In genomic region chr4:186030795-186031194, GRCh38 we compare ENCODE assay signal across 13 cellular contexts. TPM values are rescaled to one million over a fixed set of nuclear protein-coding genes. Genes with fewer than 3 reads are reported as not detected.
DNase-seq lines count a peak whose midpoint lies in the region; TF ChIP-seq lines count a peak whose summit lies in the region.
"Had no signal": no experiment of that assay in that cellular context is flagged by ENCODE, and none has a peak within 500 bp of the region (broad histone marks: within the 10 kb centered on the region; RNA-seq: fewer than 3 reads in every experiment).

No MANE protein-coding gene starts in this region.

- DNase-seq in H9 = no peak
- no peak for DNase-seq in mesothelial cell of epicardium (ENCODE audit: low spot score in 2 of 2, unreplicated experiment in 2 of 2)
- no peak for DNase-seq in mesendoderm
- DNase-seq in cortex of kidney (lab: John Stamatoyannopoulos, UW) = no peak
- no peak for DNase-seq in activated T-helper 2 cell treated with anti-CD3 and anti-CD28 coated beads, Interferon-gamma antibody, Interleukin-2, Interleukin-4, amounts not matched to agents 10 μg/mL and 5 μg/mL and 100 μg/mL, durations not matched to agents 14 hours and 24 hours and 36 hours (ENCODE audit: low spot score)
- no peak for DNase-seq in DMS 273 (lab: John Stamatoyannopoulos, UW; ENCODE audit: unreplicated experiment)
- DNase-seq: activated gamma-delta T cell treated with Interleukin-2 at 50 U/mL for 16 hours; effector CD8-positive, alpha-beta T cell; midbrain; stimulated activated CD4-positive, alpha-beta T cell treated with anti-CD3 and anti-CD28 coated beads, Interleukin-4, amount 100 ng/mL, for 1 hour had no signal

- H4K5ac ChIP-seq in H9 (ENCODE audit: insufficient read length, low read depth, low read length) = no peak overlapping the region
- H4K5ac ChIP-seq in mesendoderm (ENCODE audit: low read length) = no peak overlapping the region

- H4K8ac ChIP-seq in H9 (replicated peaks; ENCODE audit: insufficient read length, low read depth, low read length) (no peak overlapping the region), mesendoderm (ENCODE audit: low read depth, low read length) (no peak overlapping the region)

- H3K23ac ChIP-seq in H9 (ENCODE audit: insufficient read length, low read depth, low read length) = no peak overlapping the region
- H3K23ac ChIP-seq in mesendoderm (ENCODE audit: low read length) = no peak overlapping the region

- H3K27me3 ChIP-seq in H9 (ENCODE audit: insufficient read depth, low read length) = no peaks in the 10 kb centered on the region
- peaks cover 2% of the 10 kb centered on the region for H3K27me3 ChIP-seq in skeletal muscle satellite cell (ENCODE audit: control insufficient read depth, insufficient read depth, low read length)
- H3K27me3 ChIP-seq in mesendoderm (ENCODE audit: insufficient read depth, low read length, poor library complexity) = no peaks in the 10 kb centered on the region

- H3K14ac ChIP-seq in H9 (ENCODE audit: insufficient read depth, low read length) = no peak overlapping the region

- H3K4ac ChIP-seq in H9 (ENCODE audit: low read depth, low read length) (no peak overlapping the region), mesendoderm (ENCODE audit: low read depth, low read length) (no peak overlapping the region)

- H2AFZ ChIP-seq in H9 (ENCODE audit: low read length) = no peak overlapping the region

- H3K18ac ChIP-seq in H9 (ENCODE audit: insufficient read length, low read depth, low read length) = no peak overlapping the region
- no peak overlapping the region for H3K18ac ChIP-seq in mesendoderm (ENCODE audit: low read length)

- TF ChIP-seq CTCF in H9 (conservative IDR thresholded peaks at IDR 0.05) (no peak), brain (conservative IDR thresholded peaks at IDR 0.05) (no peak), mesothelial cell of epicardium (IDR thresholded peaks at IDR 0.05; ENCODE audit: unreplicated experiment) (no peak)

- H3K79me1 ChIP-seq in H9 (ENCODE audit: insufficient read depth, low read depth, low read length, poor library complexity, severe bottlenecking) (no peaks in the 10 kb centered on the region), mesendoderm (ENCODE audit: low read length) (no peaks in the 10 kb centered on the region)

- H3K9ac ChIP-seq in H9 (ENCODE audit: extremely low read depth, insufficient read length, low read length) = no peak overlapping the region
- peak overlapping the region; percentile 29 for H3K9ac ChIP-seq in skeletal muscle satellite cell (ENCODE audit: low read depth, low read length)
- no peak overlapping the region for H3K9ac ChIP-seq in mesendoderm (ENCODE audit: low read length)

- intact Hi-C loops in activated T-helper 2 cell treated with anti-CD3 and anti-CD28 coated beads, Interferon-gamma antibody, Interleukin-2, Interleukin-4, amounts not matched to agents 10 μg/mL and 5 μg/mL and 100 μg/mL, durations not matched to agents 14 hours and 24 hours and 36 hours (cut with micrococcal nuclease) = no loop called here

- H3K27ac Mint-ChIP-seq in H9 (peak overlapping the region; percentile 0 to 94 (median 22); a peak in 5 of 7 replicates), brain (peak overlapping the region; percentile 87 to 99 (median 95)), mesothelial cell of epicardium (peak overlapping the region; percentile 78)
- H3K27ac Mint-ChIP-seq in activated T-helper 2 cell treated with anti-CD3 and anti-CD28 coated beads, Interferon-gamma antibody, Interleukin-2, Interleukin-4, amounts not matched to agents 10 μg/mL and 5 μg/mL and 100 μg/mL, durations not matched to agents 14 hours and 24 hours and 36 hours = no peak overlapping the region
- H3K27ac Mint-ChIP-seq: progenitor cell of endocrine pancreas had no signal

- no peak overlapping the region for H4K91ac ChIP-seq in H9 (ENCODE audit: insufficient read length, low read depth, low read length)

- H2BK5ac ChIP-seq in H9 (ENCODE audit: insufficient read length, low read length) (no peak overlapping the region), mesendoderm (ENCODE audit: low read length) (no peak overlapping the region)

- H2AK5ac ChIP-seq in H9 (ENCODE audit: insufficient read length, low read length) (no peak overlapping the region), mesendoderm (ENCODE audit: low read length) (no peak overlapping the region)

- H3K4me3 Mint-ChIP-seq in H9 = peak overlapping the region; percentile 19 to 30; a peak in 1 of 5 replicates
- H3K4me3 Mint-ChIP-seq in brain = peak overlapping the region in 4 of 5 experiments; percentile 15 to 81 (median 74)
- no peak overlapping the region for H3K4me3 Mint-ChIP-seq in mesothelial cell of epicardium
- H3K4me3 Mint-ChIP-seq in activated T-helper 2 cell treated with anti-CD3 and anti-CD28 coated beads, Interferon-gamma antibody, Interleukin-2, Interleukin-4, amounts not matched to agents 10 μg/mL and 5 μg/mL and 100 μg/mL, durations not matched to agents 14 hours and 24 hours and 36 hours (ENCODE audit: low read depth) = no peak overlapping the region

- H3K9me3 ChIP-seq in H9 (ENCODE audit: control insufficient read depth, low read depth, low read length) (peaks cover 17% of the 10 kb centered on the region), skeletal muscle satellite cell (replicated peaks; ENCODE audit: low read length) (peaks cover 5% of the 10 kb centered on the region)

- H2BK15ac ChIP-seq in H9 (ENCODE audit: low read depth, low read length) (no peak overlapping the region), mesendoderm (replicated peaks; ENCODE audit: low read depth) (no peak overlapping the region)

- no peaks in the 10 kb centered on the region for H3K23me2 ChIP-seq in H9 (ENCODE audit: insufficient read length, low read depth, low read length, poor library complexity, severe bottlenecking)

- H3K9me3 Mint-ChIP-seq in H9 (peaks cover 49% of the 10 kb centered on the region in 2 experiments), brain (peaks cover 13 to 44% (median 31%) of the 10 kb centered on the region in 5 experiments), mesothelial cell of epicardium (peaks cover 23% of the 10 kb centered on the region)
- no peaks in the 10 kb centered on the region for H3K9me3 Mint-ChIP-seq in activated T-helper 2 cell treated with anti-CD3 and anti-CD28 coated beads, Interferon-gamma antibody, Interleukin-2, Interleukin-4, amounts not matched to agents 10 μg/mL and 5 μg/mL and 100 μg/mL, durations not matched to agents 14 hours and 24 hours and 36 hours

- no CpG with 5 or more reads among the region's 3 CpGs for WGBS in H9 (ENCODE audit: extremely low coverage, insufficient read length, low lambda C conversion rate)
- no CpG with 5 or more reads among the region's 3 CpGs for WGBS in mesendoderm (ENCODE audit: extremely low coverage, insufficient coverage, low lambda C conversion rate)

- peaks cover 20 to 57% (median 40%) of the 10 kb centered on the region in 3 experiments for H3K36me3 Mint-ChIP-seq in H9 (ENCODE audit: insufficient read depth in 1 of 3, low read depth in 3 of 3)
- H3K36me3 Mint-ChIP-seq in brain = peaks cover 9% of the 10 kb centered on the region
- peaks cover 9% of the 10 kb centered on the region for H3K36me3 Mint-ChIP-seq in mesothelial cell of epicardium
- no peaks in the 10 kb centered on the region for H3K36me3 Mint-ChIP-seq in activated T-helper 2 cell treated with anti-CD3 and anti-CD28 coated beads, Interferon-gamma antibody, Interleukin-2, Interleukin-4, amounts not matched to agents 10 μg/mL and 5 μg/mL and 100 μg/mL, durations not matched to agents 14 hours and 24 hours and 36 hours (ENCODE audit: low read depth)

- no peak overlapping the region for H2BK20ac ChIP-seq in H9 (ENCODE audit: low read depth, low read length, poor library complexity, severe bottlenecking)

- H2BK12ac ChIP-seq in H9 (ENCODE audit: insufficient read length, low read depth, low read length) = no peak overlapping the region

- H3K27me3 Mint-ChIP-seq in H9 (ENCODE audit: low read depth) (no peaks in the 10 kb centered on the region; the same call in 1 of the 2 replicates), brain (no peaks in the 10 kb centered on the region), mesothelial cell of epicardium (ENCODE audit: low read depth) (no peaks in the 10 kb centered on the region)
- peaks cover 3% of the 10 kb centered on the region for H3K27me3 Mint-ChIP-seq in activated T-helper 2 cell treated with anti-CD3 and anti-CD28 coated beads, Interferon-gamma antibody, Interleukin-2, Interleukin-4, amounts not matched to agents 10 μg/mL and 5 μg/mL and 100 μg/mL, durations not matched to agents 14 hours and 24 hours and 36 hours (ENCODE audit: low read depth)

- no peak overlapping the region for H3K27ac ChIP-seq in H9 (ENCODE audit: insufficient read length, low read depth, low read length)
- no peak overlapping the region for H3K27ac ChIP-seq in mesendoderm (ENCODE audit: low read depth, low read length)

- no peak overlapping the region for H3K4me3 ChIP-seq in skeletal muscle satellite cell (ENCODE audit: low read length)
- no peak overlapping the region for H3K4me3 ChIP-seq in mesendoderm (ENCODE audit: low read length)

- no peak overlapping the region for H3K4me2 ChIP-seq in H9 (ENCODE audit: insufficient read depth, insufficient read length, low read length)
- peak overlapping the region; percentile 72 for H3K4me2 ChIP-seq in skeletal muscle satellite cell (ENCODE audit: low read length)
- no peak overlapping the region for H3K4me2 ChIP-seq in mesendoderm (ENCODE audit: low read length)

- no peaks in the 10 kb centered on the region for H3K79me2 ChIP-seq in H9 (ENCODE audit: insufficient read depth, low read length)
- no peaks in the 10 kb centered on the region for H3K79me2 ChIP-seq in mesendoderm (ENCODE audit: control insufficient read depth, insufficient read depth, low read length)

- H2BK120ac ChIP-seq in H9 (ENCODE audit: low read depth, low read length, poor library complexity, severe bottlenecking) (no peak overlapping the region), mesendoderm (ENCODE audit: low read depth, low read length) (no peak overlapping the region)

- no peak overlapping the region for H3T11ph ChIP-seq in H9 (ENCODE audit: low read length)

- H4K20me1 ChIP-seq in H9 (ENCODE audit: control insufficient read depth, insufficient read depth, insufficient read length) = no peaks in the 10 kb centered on the region

- no peak overlapping the region for H3K56ac ChIP-seq in H9 (ENCODE audit: insufficient read length, low read depth, low read length)
- H3K56ac ChIP-seq in mesendoderm (ENCODE audit: low read length) = no peak overlapping the region

- no peaks in the 10 kb centered on the region for H3K36me3 ChIP-seq in skeletal muscle satellite cell (ENCODE audit: insufficient read depth, low read length)
- H3K36me3 ChIP-seq in mesendoderm (ENCODE audit: control insufficient read depth, insufficient read depth, low read length) = no peaks in the 10 kb centered on the region

- peaks cover 20% of the 10 kb centered on the region; the same call in 1 of the 2 replicates for H3K4me1 ChIP-seq in H9 (ENCODE audit: insufficient read depth, low read length)
- H3K4me1 ChIP-seq in skeletal muscle satellite cell (ENCODE audit: control insufficient read depth, insufficient read depth, low read length) = peaks cover 21% of the 10 kb centered on the region
- peaks cover 13% of the 10 kb centered on the region for H3K4me1 ChIP-seq in mesendoderm (ENCODE audit: control insufficient read depth, low read depth, low read length)

- peaks cover 49 to 52% of the 10 kb centered on the region in 2 experiments for H3K4me1 Mint-ChIP-seq in H9
- H3K4me1 Mint-ChIP-seq in brain = peaks cover 38% of the 10 kb centered on the region
- peaks cover 26% of the 10 kb centered on the region for H3K4me1 Mint-ChIP-seq in mesothelial cell of epicardium
- no peaks in the 10 kb centered on the region for H3K4me1 Mint-ChIP-seq in activated T-helper 2 cell treated with anti-CD3 and anti-CD28 coated beads, Interferon-gamma antibody, Interleukin-2, Interleukin-4, amounts not matched to agents 10 μg/mL and 5 μg/mL and 100 μg/mL, durations not matched to agents 14 hours and 24 hours and 36 hours (ENCODE audit: low read depth)

RNA-seq across cellular contexts. Expression of gene TLR3, which starts 38.2 kb away (rescaled TPM):
- total RNA-seq in H9 (2021) = 0.92 and 0.97 TPM in 2 replicates
- 0.36 TPM for polyA plus RNA-seq in brain (ENCODE audit: insufficient read depth, low read depth, low replicate concordance)
- 9.1 to 9.3 TPM (median 9.2 TPM) in 3 replicates for total RNA-seq in mesothelial cell of epicardium
- 3.7 and 6.1 TPM in 2 replicates for total RNA-seq in skeletal muscle satellite cell (2012; rRNA removed)
- polyA plus RNA-seq in mesendoderm (2013, experiment 1 of 2) = 0.63 TPM
- polyA plus RNA-seq in mesendoderm (2013, experiment 2 of 2) = 0.59 TPM
- not detected in 2 replicates for total RNA-seq in activated T-helper 2 cell treated with anti-CD3 and anti-CD28 coated beads, Interferon-gamma antibody, Interleukin-2, Interleukin-4, amounts not matched to agents 10 μg/mL and 5 μg/mL and 100 μg/mL, durations not matched to agents 14 hours and 24 hours and 36 hours
- total RNA-seq: progenitor cell of endocrine pancreas had no signal

Comparison
In these comparisons a context has a peak if more than half of its experiments do, and no peak if none do; other contexts are left out.
1. H3K4me3 Mint-ChIP-seq: peak in H9 (2 of 2) and brain (4 of 5); none in mesothelial cell of epicardium (single experiment) and activated T-helper 2 cell treated with anti-CD3 and anti-CD28 coated beads, Interferon-gamma antibody, Interleukin-2, Interleukin-4, amounts not matched to agents 10 μg/mL and 5 μg/mL and 100 μg/mL, durations not matched to agents 14 hours and 24 hours and 36 hours (single experiment).